In the genomic region with DNA sequence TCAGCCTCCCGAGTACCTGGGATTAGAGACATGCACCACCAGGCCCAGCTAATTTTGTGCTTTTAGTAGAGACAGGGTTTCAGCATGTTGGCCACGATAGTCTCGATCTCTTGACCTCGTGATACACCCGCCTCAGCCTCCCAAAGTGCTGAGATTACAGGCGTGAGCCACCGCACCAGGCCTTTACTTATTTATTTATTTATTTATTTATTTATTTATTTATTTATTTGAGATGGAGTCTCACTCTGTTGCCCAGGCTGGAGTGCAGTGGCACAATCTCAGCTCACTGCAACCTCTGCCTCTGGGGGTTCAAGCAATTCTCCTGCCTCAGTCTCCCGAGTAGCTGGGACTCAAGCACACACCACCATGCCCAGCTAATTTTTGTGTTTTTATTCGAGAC, we compare ENCODE assay signal across 1 cellular context. TPM values are rescaled to one million over a fixed set of nuclear protein-coding genes. Genes with fewer than 3 reads are reported as not detected.
"Had no signal": no experiment of that assay in that cellular context is flagged by ENCODE, and none has a peak within 500 bp of the region (broad histone marks: within the 10 kb centered on the region; RNA-seq: fewer than 3 reads in every experiment).

No MANE protein-coding gene starts in this region.

RNA-seq across cellular contexts. Expression of gene ZNF785, which starts 5.4 kb away (rescaled TPM):
- total RNA-seq: HepG2 had no signal
